23 cellular contexts compared by ENCODE assay signal in the genomic region with DNA sequence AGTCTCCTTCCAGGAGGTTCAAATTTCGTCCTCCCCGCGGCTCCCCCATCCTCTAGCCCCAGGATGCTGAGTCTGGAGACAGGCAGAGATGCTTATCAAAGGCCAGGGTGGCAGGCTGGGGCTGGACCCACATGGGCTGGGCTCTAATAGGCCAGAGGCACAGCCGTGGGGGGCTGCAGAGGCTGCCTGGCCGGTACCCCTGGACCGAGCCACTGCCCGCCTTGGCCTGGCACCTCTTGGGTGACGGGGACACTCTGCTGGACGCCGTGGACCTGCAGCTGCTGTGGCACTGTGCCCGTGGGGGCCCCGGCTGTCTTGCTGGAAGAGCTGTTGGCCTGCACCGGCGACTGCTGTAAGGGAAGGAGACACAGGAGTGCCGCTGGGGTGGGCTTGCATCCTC. TPM values are rescaled to one million over a fixed set of nuclear protein-coding genes. Genes with fewer than 3 reads are reported as not detected.
DNase-seq lines count a peak whose midpoint lies in the region; ATAC-seq, FAIRE-seq and TF ChIP-seq lines count a peak whose summit lies in the region.
"Had no signal": no experiment of that assay in that cellular context is flagged by ENCODE, and none has a peak within 500 bp of the region (broad histone marks: within the 10 kb centered on the region; RNA-seq: fewer than 3 reads in every experiment).

No MANE protein-coding gene starts in this region.

- no peak overlapping the region for H2BK20ac ChIP-seq in H1 (ENCODE audit: low read length)

- H3K4me3 ChIP-seq in BE2C (ENCODE audit: low read depth, low read length): no peak overlapping the region
- H3K4me3 ChIP-seq in GM23338: no peak overlapping the region; the same call in 1 of the 2 replicates
- no peak overlapping the region for H3K4me3 ChIP-seq in H1 (ENCODE audit: extremely low read depth in 1 of 4, insufficient read depth in 2 of 4, low read depth in 3 of 4, low read length in 4 of 4)
- no peak overlapping the region for H3K4me3 ChIP-seq in neuronal stem cell (ENCODE audit: low read length in 2 of 2)
- H3K4me3 ChIP-seq in adrenal gland: no peak overlapping the region

- H3K27ac Mint-ChIP-seq in GM23338: no peak overlapping the region
- no peak overlapping the region for H3K27ac Mint-ChIP-seq in activated T-cell treated with anti-CD3 and anti-CD28 coated beads, Interleukin-2, amount 50 U/mL, for 72 hours

- H2BK12ac ChIP-seq in H1 (ENCODE audit: low read depth, low read length) (no peak overlapping the region), neuronal stem cell (ENCODE audit: low read length) (no peak overlapping the region)

- no peak for TF ChIP-seq CTCF in BE2C (IDR thresholded peaks at IDR 0.05; ENCODE audit: low read depth, low read length)
- TF ChIP-seq CTCF in GM23338 (conservative IDR thresholded peaks at IDR 0.05; ENCODE audit: low read depth in 2 of 2): no peak
- TF ChIP-seq CTCF in H1 (IDR thresholded peaks at IDR 0.05; ENCODE audit: control extremely low read depth in 1 of 3, insufficient read depth in 1 of 3, low read depth in 1 of 3, low read length in 3 of 3): no peak
- no peak for TF ChIP-seq CTCF in adrenal gland (IDR thresholded peaks at IDR 0.05)

- H3K18ac ChIP-seq in H1 (ENCODE audit: extremely low read depth, low read length) (no peak overlapping the region), neuronal stem cell (ENCODE audit: low read length) (no peak overlapping the region)

- H3F3A ChIP-seq in GM23338 (replicated peaks; ENCODE audit: low read depth): peaks cover 2% of the 10 kb centered on the region; the same call in 1 of the 2 replicates

- no peak overlapping the region for H3K4me3 Mint-ChIP-seq in GM23338
- no peak overlapping the region for H3K4me3 Mint-ChIP-seq in activated T-cell treated with anti-CD3 and anti-CD28 coated beads, Interleukin-2, amount 50 U/mL, for 72 hours

- ATAC-seq in GM23338 (no peak), HG02798 (IDR thresholded peaks at IDR 0.05; ENCODE audit: poor library complexity, unreplicated experiment) (no peak)
- no peak for ATAC-seq in activated T-cell treated with anti-CD3 and anti-CD28 coated beads, Interleukin-2, amount 50 U/mL, for 72 hours (replicated peaks in 1 of 2)
- ATAC-seq: CD8-positive, alpha-beta T cell; HCT116 had no signal

- H3K4ac ChIP-seq in H1 (replicated peaks; ENCODE audit: insufficient read length, low read depth, low read length) (no peak overlapping the region), neuronal stem cell (ENCODE audit: low read length) (no peak overlapping the region)

- H4K8ac ChIP-seq in H1 (ENCODE audit: extremely low read depth, insufficient read depth, low read length) (no peak overlapping the region), neuronal stem cell (ENCODE audit: low read depth, low read length) (no peak overlapping the region)

- intact Hi-C loops in adrenal gland (cut with DNase I): no loop called here

- H3K9me3 ChIP-seq in BE2C: no peaks in the 10 kb centered on the region
- no peaks in the 10 kb centered on the region for H3K9me3 ChIP-seq in H1 (ENCODE audit: insufficient read depth in 2 of 2, low read depth in 1 of 2, low read length in 1 of 2)
- H3K9me3 ChIP-seq in neuronal stem cell (replicated peaks in 1 of 2; ENCODE audit: control insufficient read depth in 2 of 2, insufficient read depth in 1 of 2, low read depth in 1 of 2, low read length in 2 of 2): no peaks in the 10 kb centered on the region
- no peaks in the 10 kb centered on the region for H3K9me3 ChIP-seq in adrenal gland (replicated peaks in 1 of 3)

- peaks cover 20% of the 10 kb centered on the region for H3K4me1 Mint-ChIP-seq in GM23338
- peaks cover 19% of the 10 kb centered on the region for H3K4me1 Mint-ChIP-seq in activated T-cell treated with anti-CD3 and anti-CD28 coated beads, Interleukin-2, amount 50 U/mL, for 72 hours (ENCODE audit: low read depth)

- H3K27ac ChIP-seq in GM23338 (ENCODE audit: low read depth) (no peak overlapping the region), H1 (ENCODE audit: low read depth, low read length) (no peak overlapping the region), neuronal stem cell (replicated peaks; ENCODE audit: low read length) (no peak overlapping the region), adrenal gland (no peak overlapping the region)

- 85% methylated on average over 14 of the region's 15 CpGs; no CpG with 5 or more reads in 1 of the 2 experiments for WGBS in H1 (ENCODE audit: extremely low coverage in 1 of 2, insufficient coverage in 1 of 2, insufficient read length in 1 of 2, insufficient replicate concordance in 2 of 2, low coverage in 1 of 2, low lambda C conversion rate in 2 of 2, missing lambda C conversion rate in 1 of 2), 2 experiments
- no CpG with 5 or more reads among the region's 15 CpGs for WGBS in neuronal stem cell (ENCODE audit: extremely low coverage in 2 of 2, insufficient read length in 2 of 2, insufficient replicate concordance in 1 of 2), 2 donors
- 84 to 97% (median 91%) methylated on average over 4 to 15 of the region's 15 CpGs for whole genome bisulfite sequencing in adrenal gland, 4 donors

- no peak overlapping the region for H3K23ac ChIP-seq in H1 (ENCODE audit: insufficient read length)
- H3K23ac ChIP-seq in neuronal stem cell (ENCODE audit: low read depth, low read length, poor library complexity): peak overlapping the region; percentile 91

- H3K56ac ChIP-seq in H1 (replicated peaks; ENCODE audit: insufficient read length, low read depth, low read length): no peak overlapping the region

- H3K14ac ChIP-seq in H1 (ENCODE audit: insufficient read length) (no peak overlapping the region), neuronal stem cell (ENCODE audit: low read length) (peak overlapping the region; percentile 71)

- peak overlapping the region; percentile 54 for H4K91ac ChIP-seq in H1 (replicated peaks; ENCODE audit: insufficient read length, low read length)
- H4K91ac ChIP-seq in neuronal stem cell (ENCODE audit: low read depth, low read length, poor library complexity): no peak overlapping the region

- no peak for TF ChIP-seq RAD21 in H1 (IDR thresholded peaks at IDR 0.05 in 1 of 2, conservative IDR thresholded peaks at IDR 0.05 in 1 of 2; ENCODE audit: low read depth in 2 of 2, low read length in 2 of 2)

- H3K9ac ChIP-seq in H1 (replicated peaks in 1 of 4; ENCODE audit: extremely low read depth in 1 of 4, low read depth in 3 of 4, low read length in 3 of 4) (no peak overlapping the region), neuronal stem cell (ENCODE audit: low read depth, low read length, poor library complexity) (no peak overlapping the region)

- no peaks in the 10 kb centered on the region; the same call in 1 of the 2 replicates for H3K36me3 ChIP-seq in BE2C
- no peaks in the 10 kb centered on the region for H3K36me3 ChIP-seq in GM23338 (ENCODE audit: insufficient read depth)
- H3K36me3 ChIP-seq in H1 (ENCODE audit: control insufficient read depth in 2 of 4, insufficient read depth in 4 of 4, low read length in 3 of 4): peaks cover 0 to 7% (median 0%) of the 10 kb centered on the region in 4 experiments; a peak in 1 of 8 replicates
- peaks cover 20 to 22% of the 10 kb centered on the region in 2 donors for H3K36me3 ChIP-seq in neuronal stem cell (replicated peaks in 1 of 2; ENCODE audit: control insufficient read depth in 2 of 2, insufficient read depth in 2 of 2, low read length in 2 of 2)
- H3K36me3 ChIP-seq in adrenal gland (replicated peaks in 1 of 2): peaks cover 0 to under 1% of the 10 kb centered on the region in 2 donors

- no peaks in the 10 kb centered on the region for H3K9me2 ChIP-seq in GM23338 (ENCODE audit: insufficient read depth)

- no peak for TF ChIP-seq POLR2A in H1 (IDR thresholded peaks at IDR 0.05; ENCODE audit: control extremely low read depth in 1 of 2, low read depth in 2 of 2, low read length in 2 of 2)
- no peak for TF ChIP-seq POLR2A in adrenal gland (IDR thresholded peaks at IDR 0.05)

- H2AFZ ChIP-seq in GM23338: no peak overlapping the region
- no peak overlapping the region for H2AFZ ChIP-seq in H1 (ENCODE audit: low read length)
- no peak overlapping the region for H2AFZ ChIP-seq in neuronal stem cell (ENCODE audit: low read length)

- no peak for TF ChIP-seq EP300 in H1 (IDR thresholded peaks at IDR 0.05; ENCODE audit: borderline replicate concordance in 1 of 2, low read depth in 2 of 2, low read length in 2 of 2)

- H3K27me3 ChIP-seq in BE2C: no peaks in the 10 kb centered on the region
- no peaks in the 10 kb centered on the region for H3K27me3 ChIP-seq in GM23338 (ENCODE audit: insufficient read depth)
- no peaks in the 10 kb centered on the region for H3K27me3 ChIP-seq in H1 (replicated peaks in 1 of 4; ENCODE audit: control insufficient read depth in 3 of 4, extremely low read depth in 1 of 4, insufficient read depth in 3 of 4, low read length in 3 of 4)
- H3K27me3 ChIP-seq in neuronal stem cell (ENCODE audit: control insufficient read depth in 3 of 3, insufficient read depth in 3 of 3, low read depth in 1 of 3, low read length in 3 of 3): no peaks in the 10 kb centered on the region
- H3K27me3 ChIP-seq in adrenal gland: no peaks in the 10 kb centered on the region

- peak; percentile 52 for DNase-seq in BE2C
- DNase-seq in GM23338 (ENCODE audit: low spot score): no peak
- DNase-seq in H1 (ENCODE audit: low read depth in 1 of 2, low spot score in 2 of 2): no peak
- DNase-seq in neuronal stem cell (ENCODE audit: low spot score): no peak
- DNase-seq in adrenal gland: no peak
- no peak for DNase-seq in activated T-cell treated with anti-CD3 and anti-CD28 coated beads, Interleukin-2, amount 50 U/mL, for 72 hours
- DNase-seq: ACHN; CD8-positive, alpha-beta T cell; COR-L47; DMS153; DMS79 treated with DMSO at 0.1 percent for 48 hours; EL; IMR-90; KG1 had no signal

- H3K9me3 Mint-ChIP-seq in GM23338: no peaks in the 10 kb centered on the region
- H3K9me3 Mint-ChIP-seq in activated T-cell treated with anti-CD3 and anti-CD28 coated beads, Interleukin-2, amount 50 U/mL, for 72 hours: no peaks in the 10 kb centered on the region
- H3K9me3 Mint-ChIP-seq: CD14-positive monocyte; CD8-positive, alpha-beta T cell had no signal

- H2BK120ac ChIP-seq in H1 (replicated peaks; ENCODE audit: low read depth, low read length): no peak overlapping the region
- no peak overlapping the region for H2BK120ac ChIP-seq in neuronal stem cell (ENCODE audit: low read depth, low read length)

- no peak overlapping the region for H4K5ac ChIP-seq in H1 (ENCODE audit: insufficient read length, low read depth, low read length)

- H3K4me1 ChIP-seq in BE2C (peaks cover 24% of the 10 kb centered on the region), GM23338 (ENCODE audit: insufficient read depth) (peaks cover 26% of the 10 kb centered on the region), H1 (replicated peaks in 1 of 4; ENCODE audit: control insufficient read depth in 3 of 4, insufficient read depth in 4 of 4, low read length in 3 of 4) (peaks cover 0 to 24% (median 18%) of the 10 kb centered on the region in 4 experiments; a peak in 6 of 7 replicates), neuronal stem cell (ENCODE audit: control insufficient read depth in 2 of 2, insufficient read depth in 1 of 2, low read depth in 1 of 2, low read length in 2 of 2) (peaks cover 5 to 13% of the 10 kb centered on the region in 2 donors), adrenal gland (replicated peaks in 1 of 2) (peaks cover 9% of the 10 kb centered on the region in 2 donors)

- CTCF ChIA-PET in H1 (lab: Charles Lee; ENCODE audit: partially characterized antibody): interaction anchor here (0.9 to 10.3 kb wide), 4 partner anchors 9 to 77 kb away, joined by 3 to 77 read pairs (median 6); a partner anchor contains a TSS

- H2AK5ac ChIP-seq in H1 (ENCODE audit: low read depth, low read length): peak overlapping the region; percentile 65; the same call in 1 of the 2 replicates
- peak overlapping the region; percentile 8 for H2AK5ac ChIP-seq in neuronal stem cell (ENCODE audit: low read depth, low read length)

- H3K79me1 ChIP-seq in H1 (ENCODE audit: low read depth, low read length) (no peaks in the 10 kb centered on the region), neuronal stem cell (ENCODE audit: low read depth, low read length) (peaks cover 10% of the 10 kb centered on the region)

- H2BK5ac ChIP-seq in H1 (ENCODE audit: low read depth, low read length): no peak overlapping the region
- no peak overlapping the region for H2BK5ac ChIP-seq in neuronal stem cell (ENCODE audit: low read length)

- H4K20me1 ChIP-seq in GM23338 (replicated peaks; ENCODE audit: insufficient read depth) (no peaks in the 10 kb centered on the region), H1 (replicated peaks in 1 of 2; ENCODE audit: control insufficient read depth in 1 of 2, insufficient read depth in 2 of 2, low read length in 2 of 2) (no peaks in the 10 kb centered on the region)

- peaks cover 15% of the 10 kb centered on the region for H3K27me3 Mint-ChIP-seq in GM23338 (ENCODE audit: insufficient read depth, low read depth, poor library complexity)
- H3K27me3 Mint-ChIP-seq in activated T-cell treated with anti-CD3 and anti-CD28 coated beads, Interleukin-2, amount 50 U/mL, for 72 hours (ENCODE audit: low read depth): no peaks in the 10 kb centered on the region

- H3K79me2 ChIP-seq in GM23338 (replicated peaks; ENCODE audit: insufficient read depth) (no peaks in the 10 kb centered on the region), H1 (ENCODE audit: control insufficient read depth in 1 of 2, insufficient read depth in 2 of 2, low read length in 2 of 2) (no peaks in the 10 kb centered on the region)

- peak overlapping the region; percentile 92; the same call in 1 of the 2 replicates for H3K4me2 ChIP-seq in GM23338
- H3K4me2 ChIP-seq in H1 (ENCODE audit: insufficient read depth in 1 of 2, low read depth in 2 of 2, low read length in 2 of 2): no peak overlapping the region
- no peak overlapping the region for H3K4me2 ChIP-seq in neuronal stem cell (ENCODE audit: insufficient read depth, low read length, poor library complexity, severe bottlenecking)

- FAIRE-seq in H1 (lab: Jason Lieb, UNC): no peak
- FAIRE-seq: D721Med, G401.6, GM12891 had no signal

- H2BK15ac ChIP-seq in H1 (ENCODE audit: low read length) (no peak overlapping the region), neuronal stem cell (ENCODE audit: low read length) (no peak overlapping the region)

- H3K23me2 ChIP-seq in H1 (ENCODE audit: low read depth, low read length): no peaks in the 10 kb centered on the region; the same call in 1 of the 2 replicates

- no peaks in the 10 kb centered on the region; the same call in 2 of the 3 replicates for H3K36me3 Mint-ChIP-seq in GM23338 (ENCODE audit: low read depth)
- peaks cover 0 to 2% of the 10 kb centered on the region in 2 donors for H3K36me3 Mint-ChIP-seq in activated T-cell treated with anti-CD3 and anti-CD28 coated beads, Interleukin-2, amount 50 U/mL, for 72 hours (ENCODE audit: insufficient read depth in 2 of 2)

- POLR2A ChIA-PET in H1 (lab: Charles Lee; ENCODE audit: partially characterized antibody): interaction anchor here (1.0 to 4.3 kb wide), 7 partner anchors 9 to 27 kb away, joined by 3 to 34 read pairs (median 9); a partner anchor contains a TSS

RNA-seq across cellular contexts. Expression of a gene that starts 25.8 kb away (rescaled TPM):
- 19.7 TPM for polyA plus RNA-seq in BE2C (2012; ENCODE audit: insufficient read depth, insufficient read length, low read depth)
- total RNA-seq in GM23338 (2014; rRNA removed; shearing (Covaris generic)): 10.1 and 11.8 TPM in 2 replicates
- polyA plus RNA-seq in GM23338 (2016; fragmentation: Nextera tagmentation; extraction: Ambion mirVana): 8.9 and 9.4 TPM in 2 replicates
- 16.1 and 17.0 TPM in 2 replicates for total RNA-seq in H1 (2021; fragmentation: NEBNext Ultra II Directional; extraction: Animal tissue kit (Norgen Biotek cat#: 25700))
- 4.9 and 10.4 TPM in 2 replicates for polyA plus RNA-seq in H1 (2011; rRNA removed)
- polyA plus RNA-seq in H1 (2011; cell fraction: cytosol; rRNA removed): 3.4 TPM
- 13.6 TPM for polyA plus RNA-seq in H1 (2011; cell fraction: nucleus; rRNA removed)
- 10.7 to 19.4 TPM (median 17.4 TPM) in 4 replicates for polyA plus RNA-seq in H1 (2012, experiment 1 of 2)
- 11.3 TPM for polyA plus RNA-seq in H1 (2012, experiment 2 of 2)
- polyA plus RNA-seq in H1 (2013, experiment 1 of 2): 8.7 TPM
- 8.1 TPM for polyA plus RNA-seq in H1 (2013, experiment 2 of 2)
- polyA minus RNA-seq in H1 (2011; rRNA and poly(A)+ RNA removed): 1.9 and 2.7 TPM in 2 replicates
- polyA minus RNA-seq in H1 (2011; cell fraction: cytosol; rRNA and poly(A)+ RNA removed): 19.2 TPM
- 9.3 TPM for polyA minus RNA-seq in H1 (2011; cell fraction: nucleus; rRNA and poly(A)+ RNA removed)
- polyA plus RNA-seq in neuronal stem cell (2013, experiment 1 of 2): 7.3 TPM
- 7.5 TPM for polyA plus RNA-seq in neuronal stem cell (2013, experiment 2 of 2)
- 10 to 100 TPM in 3 of 8 donors, 1 to 10 TPM in 5; 5.6 to 21.4 (median 8.3) TPM for total RNA-seq in adrenal gland
- 10 to 100 TPM in 1 of 3 donors, 1 to 10 TPM in 2; 1.4 to 15.4 (median 6.8) TPM for polyA plus RNA-seq in adrenal gland
- total RNA-seq in activated T-cell treated with anti-CD3 and anti-CD28 coated beads, Interleukin-2, amount 50 U/mL, for 72 hours: 10 to 100 TPM; 11.4 to 11.9 TPM

RNA-seq across cellular contexts. Expression of a gene that starts 28.0 kb away (rescaled TPM):
- polyA plus RNA-seq in BE2C (2012; ENCODE audit: insufficient read depth, insufficient read length, low read depth): 160 TPM
- 74.8 and 81.3 TPM in 2 replicates for total RNA-seq in GM23338 (2014; rRNA removed; shearing (Covaris generic))
- polyA plus RNA-seq in GM23338 (2016; fragmentation: Nextera tagmentation; extraction: Ambion mirVana) (39.5 and 41.6 TPM in 2 replicates), H1 (2011; rRNA removed) (80.8 and 127 TPM in 2 replicates), adrenal gland (100 to 1,000 TPM in 1 of 3 donors, 10 to 100 TPM in 1, 1 to 10 TPM in 1; 6.7 to 147 (median 54.1) TPM)
- total RNA-seq in H1 (2021; fragmentation: NEBNext Ultra II Directional; extraction: Animal tissue kit (Norgen Biotek cat#: 25700)): 68.7 and 77.1 TPM in 2 replicates
- polyA plus RNA-seq in H1 (2011; cell fraction: cytosol; rRNA removed): 69.0 TPM
- 277 TPM for polyA plus RNA-seq in H1 (2011; cell fraction: nucleus; rRNA removed)
- polyA plus RNA-seq in H1 (2012, experiment 1 of 2): 53.4 to 97.6 TPM (median 89.3 TPM) in 4 replicates
- 56.8 TPM for polyA plus RNA-seq in H1 (2012, experiment 2 of 2)
- 47.2 TPM for polyA plus RNA-seq in H1 (2013, experiment 1 of 2)
- 42.2 TPM for polyA plus RNA-seq in H1 (2013, experiment 2 of 2)
- polyA minus RNA-seq in H1 (2011; rRNA and poly(A)+ RNA removed): 36.7 and 59.9 TPM in 2 replicates
- 32.1 TPM for polyA minus RNA-seq in H1 (2011; cell fraction: cytosol; rRNA and poly(A)+ RNA removed)
- 66.5 TPM for polyA minus RNA-seq in H1 (2011; cell fraction: nucleus; rRNA and poly(A)+ RNA removed)
- polyA plus RNA-seq in neuronal stem cell (2013, experiment 1 of 2): 44.9 TPM
- polyA plus RNA-seq in neuronal stem cell (2013, experiment 2 of 2): 44.2 TPM
- 10 to 100 TPM in 6 of 8 donors, 1 to 10 TPM in 2; 7.6 to 22.8 (median 12.8) TPM for total RNA-seq in adrenal gland
- total RNA-seq in activated T-cell treated with anti-CD3 and anti-CD28 coated beads, Interleukin-2, amount 50 U/mL, for 72 hours: 10 to 100 TPM; 62.9 to 79.8 TPM

RNA-seq across cellular contexts. Expression of a gene that starts 42.1 kb away (rescaled TPM):
- 1.9 TPM for polyA plus RNA-seq in BE2C (2012; ENCODE audit: insufficient read depth, insufficient read length, low read depth)
- 0.24 TPM in 1 of 2 replicates, not detected in the other for total RNA-seq in GM23338 (2014; rRNA removed; shearing (Covaris generic))
- polyA plus RNA-seq in GM23338 (2016; fragmentation: Nextera tagmentation; extraction: Ambion mirVana) (1.3 TPM in 1 of 2 replicates, not detected in the other), H1 (2011; rRNA removed) (1.0 and 2.3 TPM in 2 replicates), adrenal gland (1 to 10 TPM in 2 of 3 donors, under 1 TPM in 1; 0.15 to 1.7 (median 1.1) TPM)
- 0.75 and 1.5 TPM in 2 replicates for total RNA-seq in H1 (2021; fragmentation: NEBNext Ultra II Directional; extraction: Animal tissue kit (Norgen Biotek cat#: 25700))
- polyA plus RNA-seq in H1 (2011; cell fraction: cytosol; rRNA removed): 1.8 TPM
- polyA plus RNA-seq in H1 (2011; cell fraction: nucleus; rRNA removed): 2.7 TPM
- polyA plus RNA-seq in H1 (2012, experiment 1 of 2): 0.61 to 2.0 TPM (median 1.5 TPM) in 4 replicates
- 1.7 TPM for polyA plus RNA-seq in H1 (2012, experiment 2 of 2)
- polyA plus RNA-seq in H1 (2013, experiment 1 of 2): 0.18 TPM
- 0.68 TPM for polyA plus RNA-seq in H1 (2013, experiment 2 of 2)
- 0.22 TPM in 1 of 2 replicates, not detected in the other for polyA minus RNA-seq in H1 (2011; rRNA and poly(A)+ RNA removed)
- not detected for polyA minus RNA-seq in H1 (2011; cell fraction: cytosol; rRNA and poly(A)+ RNA removed)
- 1.2 TPM for polyA minus RNA-seq in H1 (2011; cell fraction: nucleus; rRNA and poly(A)+ RNA removed)
- polyA plus RNA-seq in neuronal stem cell (2013, experiment 1 of 2): 2.8 TPM
- 2.8 TPM for polyA plus RNA-seq in neuronal stem cell (2013, experiment 2 of 2)
- total RNA-seq in adrenal gland: 1 to 10 TPM in 1 of 8 donors, under 1 TPM in 5, not detected in 2; 0.35 to 2.1 (median 0.52) TPM
- under 1 TPM in 1 of 2 donors, not detected in 1; 0.81 TPM for total RNA-seq in activated T-cell treated with anti-CD3 and anti-CD28 coated beads, Interleukin-2, amount 50 U/mL, for 72 hours
- total RNA-seq: CD8-positive, alpha-beta T cell had no signal

RNA-seq across cellular contexts. Expression of a gene that starts 47.6 kb away (rescaled TPM):
- not detected for polyA plus RNA-seq in BE2C (2012; ENCODE audit: insufficient read depth, insufficient read length, low read depth)
- not detected in 2 replicates for total RNA-seq in GM23338 (2014; rRNA removed; shearing (Covaris generic))
- not detected in 2 replicates for polyA plus RNA-seq in GM23338 (2016; fragmentation: Nextera tagmentation; extraction: Ambion mirVana)
- total RNA-seq in H1 (2021; fragmentation: NEBNext Ultra II Directional; extraction: Animal tissue kit (Norgen Biotek cat#: 25700)): not detected in 2 replicates
- not detected in 2 replicates for polyA plus RNA-seq in H1 (2011; rRNA removed)
- not detected for polyA plus RNA-seq in H1 (2011; cell fraction: cytosol; rRNA removed)
- not detected for polyA plus RNA-seq in H1 (2011; cell fraction: nucleus; rRNA removed)
- not detected in 4 replicates for polyA plus RNA-seq in H1 (2012, experiment 1 of 2)
- not detected for polyA plus RNA-seq in H1 (2012, experiment 2 of 2)
- polyA plus RNA-seq in H1 (2013, experiment 1 of 2): not detected
- polyA plus RNA-seq in H1 (2013, experiment 2 of 2): not detected
- not detected in 2 replicates for polyA minus RNA-seq in H1 (2011; rRNA and poly(A)+ RNA removed)
- not detected for polyA minus RNA-seq in H1 (2011; cell fraction: cytosol; rRNA and poly(A)+ RNA removed)
- polyA minus RNA-seq in H1 (2011; cell fraction: nucleus; rRNA and poly(A)+ RNA removed): not detected
- not detected for polyA plus RNA-seq in neuronal stem cell (2013, experiment 1 of 2)
- not detected for polyA plus RNA-seq in neuronal stem cell (2013, experiment 2 of 2)
- total RNA-seq in adrenal gland: not detected
- not detected for polyA plus RNA-seq in adrenal gland
- not detected for total RNA-seq in activated T-cell treated with anti-CD3 and anti-CD28 coated beads, Interleukin-2, amount 50 U/mL, for 72 hours
- total RNA-seq: A172; CD8-positive, alpha-beta T cell; H4; HT-29; IMR-90 had no signal
- polyA plus RNA-seq: CD14-positive monocyte, IMR-90 had no signal

RNA-seq across cellular contexts. Expression of a gene that starts 51.2 kb away (rescaled TPM):
- 2.5 TPM for polyA plus RNA-seq in BE2C (2012; ENCODE audit: insufficient read depth, insufficient read length, low read depth)
- 11.4 and 12.8 TPM in 2 replicates for total RNA-seq in GM23338 (2014; rRNA removed; shearing (Covaris generic))
- polyA plus RNA-seq in GM23338 (2016; fragmentation: Nextera tagmentation; extraction: Ambion mirVana) (7.7 and 8.3 TPM in 2 replicates), H1 (2011; rRNA removed) (9.9 and 10.8 TPM in 2 replicates), adrenal gland (1 to 10 TPM; 1.6 to 3.6 (median 2.5) TPM)
- total RNA-seq in H1 (2021; fragmentation: NEBNext Ultra II Directional; extraction: Animal tissue kit (Norgen Biotek cat#: 25700)): 14.7 and 15.1 TPM in 2 replicates
- polyA plus RNA-seq in H1 (2011; cell fraction: cytosol; rRNA removed): 10.1 TPM
- polyA plus RNA-seq in H1 (2011; cell fraction: nucleus; rRNA removed): 10.7 TPM
- 10.1 to 14.2 TPM (median 12.6 TPM) in 4 replicates for polyA plus RNA-seq in H1 (2012, experiment 1 of 2)
- 12.9 TPM for polyA plus RNA-seq in H1 (2012, experiment 2 of 2)
- polyA plus RNA-seq in H1 (2013, experiment 1 of 2): 24.7 TPM
- 24.8 TPM for polyA plus RNA-seq in H1 (2013, experiment 2 of 2)
- polyA minus RNA-seq in H1 (2011; rRNA and poly(A)+ RNA removed): 5.9 TPM in 2 replicates
- 8.6 TPM for polyA minus RNA-seq in H1 (2011; cell fraction: cytosol; rRNA and poly(A)+ RNA removed)
- polyA minus RNA-seq in H1 (2011; cell fraction: nucleus; rRNA and poly(A)+ RNA removed): 3.5 TPM
- polyA plus RNA-seq in neuronal stem cell (2013, experiment 1 of 2): 4.8 TPM
- 4.3 TPM for polyA plus RNA-seq in neuronal stem cell (2013, experiment 2 of 2)
- total RNA-seq in adrenal gland: 1 to 10 TPM; 1.2 to 5.2 (median 4.1) TPM
- total RNA-seq in activated T-cell treated with anti-CD3 and anti-CD28 coated beads, Interleukin-2, amount 50 U/mL, for 72 hours: 10 to 100 TPM; 67.0 to 75.2 TPM
